ENCODE assay signal across 24 cellular contexts in the genomic region with DNA sequence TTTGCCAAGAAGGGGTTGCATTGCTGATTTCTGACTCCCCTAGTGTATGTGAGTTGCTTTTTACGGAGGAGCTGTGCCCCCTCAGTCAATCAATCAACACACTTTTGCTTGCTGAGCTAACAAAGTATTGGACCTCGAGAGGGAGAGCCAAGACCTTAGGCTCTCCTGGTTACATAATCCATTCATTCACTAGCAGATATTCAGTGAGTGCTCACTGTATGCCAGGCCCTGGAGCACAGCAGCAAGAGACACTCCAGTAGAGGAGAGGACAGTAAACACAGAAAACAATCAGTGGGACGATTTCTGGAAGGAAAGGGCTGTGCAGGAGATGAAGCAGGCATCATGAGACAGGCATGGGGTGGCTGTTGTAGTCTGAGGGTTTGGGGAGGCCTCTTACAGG. TPM values are rescaled to one million over a fixed set of nuclear protein-coding genes. Genes with fewer than 3 reads are reported as not detected.
"Had no signal": no experiment of that assay in that cellular context is flagged by ENCODE, and none has a peak within 500 bp of the region (broad histone marks: within the 10 kb centered on the region; RNA-seq: fewer than 3 reads in every experiment).

No MANE protein-coding gene starts in this region.

- H3K9me3 ChIP-seq: adrenal gland, esophagus muscularis mucosa, pancreas, transverse colon had no signal

- H3K27ac ChIP-seq: adrenal gland, esophagus muscularis mucosa, pancreas, transverse colon had no signal

- H3K4me1 ChIP-seq: adrenal gland, pancreas, transverse colon had no signal

- FAIRE-seq: bronchial epithelial cell, endothelial cell of umbilical vein, islet of Langerhans, pancreas had no signal

- ATAC-seq: activated CD4-positive, alpha-beta T cell treated with anti-CD3 and anti-CD28 coated beads for 36 hours; activated naive CD4-positive, alpha-beta T cell treated with anti-CD3 and anti-CD28 coated beads, Interleukin-2, amount 50 U/mL, for 72 hours; T-cell; WTC11 had no signal

- H3K4me3 ChIP-seq: adrenal gland, esophagus muscularis mucosa, pancreas, transverse colon had no signal

- DNase-seq: activated CD4-positive, alpha-beta memory T cell treated with anti-CD3 and anti-CD28 coated beads for 36 hours; activated CD4-positive, alpha-beta T cell treated with anti-CD3 and anti-CD28 coated beads for 36 hours; activated gamma-delta T cell treated with Interleukin-2 at 50 U/mL for 16 hours; activated T-cell treated with anti-CD3 and anti-CD28 coated beads for 4 hours; adrenal gland; dermis blood vessel endothelial cell; effector memory CD4-positive, alpha-beta T cell; hippocampal formation; mammary epithelial cell; midbrain; stimulated activated CD4-positive, alpha-beta T cell treated with anti-CD3 and anti-CD28 coated beads, Interleukin-12 subunit alpha, Interleukin-12 subunit beta, amount 100 ng/mL, for 4 hours; stimulated activated CD4-positive, alpha-beta T cell treated with anti-CD3 and anti-CD28 coated beads, Interleukin-1b, Interleukin-23, amount 100 ng/mL, for 48 hours; stimulated activated CD8-positive, alpha-beta memory T cell treated with anti-CD3 and anti-CD28 coated beads, Interleukin-4, amount 100 ng/mL, for 48 hours; stimulated activated naive CD4-positive, alpha-beta T cell treated with Interleukin-2 at 50 U/mL for 16 hours; T-cell; transverse colon had no signal

- H3K27me3 ChIP-seq: adrenal gland, esophagus muscularis mucosa, pancreas, transverse colon had no signal

- H3K36me3 ChIP-seq: adrenal gland, esophagus muscularis mucosa, pancreas, transverse colon had no signal

RNA-seq across cellular contexts. Expression of a gene that starts 18.0 kb away (rescaled TPM):
- total RNA-seq: activated CD4-positive, alpha-beta memory T cell treated with anti-CD3 and anti-CD28 coated beads for 36 hours; activated CD4-positive, alpha-beta T cell treated with anti-CD3 and anti-CD28 coated beads for 36 hours; activated naive CD4-positive, alpha-beta T cell treated with anti-CD3 and anti-CD28 coated beads, Interleukin-2, amount 50 U/mL, for 72 hours; activated T-helper 1 cell treated with anti-CD3 and anti-CD28 coated beads, Interleukin-12 subunit alpha, Interleukin-12 subunit beta, Interleukin-2, Interleukin-4 antibody, amounts not matched to agents 30 ng/mL and 10 ng/mL and 1 ng/mL, durations not matched to agents 14 hours and 24 hours and 36 hours; mammary epithelial cell had no signal
